Comparison of ENCODE assay signal across 26 cellular contexts in genomic region chr4:56099378-56099786, GRCh38.
DNase-seq lines count a peak whose midpoint lies in the region; ATAC-seq, FAIRE-seq and TF ChIP-seq lines count a peak whose summit lies in the region.
"Had no signal": no experiment of that assay in that cellular context is flagged by ENCODE, and none has a peak within 500 bp of the region (broad histone marks: within the 10 kb centered on the region; RNA-seq: fewer than 3 reads in every experiment).

No MANE protein-coding gene starts in this region.

- H3K9me3 ChIP-seq in CD4-positive, alpha-beta T cell (ENCODE audit: control insufficient read depth, low read length) = no peaks in the 10 kb centered on the region
- H3K9me3 ChIP-seq: esophagus muscularis mucosa, heart right ventricle, prostate gland had no signal

- no peak overlapping the region for H3K27ac ChIP-seq in CD4-positive, alpha-beta T cell (ENCODE audit: low read depth, low read length)
- H3K27ac ChIP-seq: dorsolateral prefrontal cortex, esophagus muscularis mucosa, heart right ventricle, prostate gland had no signal

- H3K36me3 Mint-ChIP-seq in CD4-positive, alpha-beta T cell (ENCODE audit: low read depth) = no peaks in the 10 kb centered on the region
- H3K36me3 Mint-ChIP-seq: activated naive CD8-positive, alpha-beta T cell treated with anti-CD3 and anti-CD28 coated beads for 36 hours had no signal

- CTCF ChIA-PET in CD4-positive, alpha-beta T cell (lab: Charles Lee) = no interaction called here

- H3K27ac Mint-ChIP-seq in CD4-positive, alpha-beta T cell = no peak overlapping the region
- H3K27ac Mint-ChIP-seq: activated B cell treated with CpG ODN at 0.5 μM for 24 hours; activated CD8-positive, alpha-beta T cell treated with anti-CD3 and anti-CD28 coated beads for 36 hours; activated naive CD8-positive, alpha-beta T cell treated with anti-CD3 and anti-CD28 coated beads for 36 hours had no signal

- H3K4me3 Mint-ChIP-seq in CD4-positive, alpha-beta T cell = no peak overlapping the region
- H3K4me3 Mint-ChIP-seq: activated B cell treated with CpG ODN at 0.5 μM for 24 hours; activated CD8-positive, alpha-beta T cell treated with anti-CD3 and anti-CD28 coated beads for 36 hours; activated naive CD8-positive, alpha-beta T cell treated with anti-CD3 and anti-CD28 coated beads for 36 hours; activated T-cell treated with anti-CD3 and anti-CD28 coated beads, Interleukin-2, amount 50 U/mL, for 4 hours; nephron had no signal

- no peak for ATAC-seq in CD4-positive, alpha-beta T cell (ENCODE audit: poor library complexity)
- no peak for ATAC-seq in GM18520 (IDR thresholded peaks at IDR 0.05; ENCODE audit: unreplicated experiment)
- ATAC-seq: activated CD8-positive, alpha-beta T cell treated with anti-CD3 and anti-CD28 coated beads for 36 hours; activated T-cell treated with anti-CD3 and anti-CD28 coated beads, Interleukin-2, amount 50 U/mL, for 4 hours; heart right ventricle had no signal

- TF ChIP-seq CTCF in CD4-positive, alpha-beta T cell (IDR thresholded peaks at IDR 0.05) = no peak

- in situ Hi-C loops in KBM-7 (cut with MboI; ENCODE audit: low pct_unique_long_range_greater_than_20kb, low sequenced_read_pairs) = no loop called here

- no peaks in the 10 kb centered on the region for H3K4me1 Mint-ChIP-seq in CD4-positive, alpha-beta T cell (ENCODE audit: low read depth)
- H3K4me1 Mint-ChIP-seq: activated B cell treated with CpG ODN at 0.5 μM for 24 hours; activated naive CD8-positive, alpha-beta T cell treated with anti-CD3 and anti-CD28 coated beads for 36 hours had no signal

- peak; percentile 45 for DNase-seq in KBM-7
- DNase-seq in amygdala (lab: John Stamatoyannopoulos, UW) = peak in 45 of 56 donors; percentile 0 to 80 (median 26)
- DNase-seq in frontal cortex (ENCODE audit: low spot score in 2 of 2) = peak; percentile 12 to 20
- DNase-seq in putamen (ENCODE audit: low spot score) = peak; percentile 70
- DNase-seq in effector CD8-positive, alpha-beta T cell (lab: John Stamatoyannopoulos, UW) = no peak
- DNase-seq in NCI-H1694 treated with DMSO at 0.1 percent for 48 hours (lab: John Stamatoyannopoulos, UW) = no peak
- DNase-seq in CD4-positive, alpha-beta T cell = no peak
- DNase-seq: activated B cell treated with CpG ODN at 0.5 μM for 24 hours; activated CD8-positive, alpha-beta T cell treated with anti-CD3 and anti-CD28 coated beads for 36 hours; activated naive CD8-positive, alpha-beta T cell treated with anti-CD3 and anti-CD28 coated beads for 36 hours; activated T-cell treated with anti-CD3 and anti-CD28 coated beads, Interleukin-2, amount 50 U/mL, for 4 hours; AML-193; GDM1; heart right ventricle; kidney; mesendoderm; NCI-H187; NCI-H524; SHP77 treated with DMSO at 0.1 percent for 48 hours; stimulated activated CD4-positive, alpha-beta T cell treated with anti-CD3 and anti-CD28 coated beads, Interleukin-12 subunit alpha, Interleukin-12 subunit beta, amount 100 ng/mL, for 4 hours had no signal

- H3K27me3 Mint-ChIP-seq in CD4-positive, alpha-beta T cell = no peaks in the 10 kb centered on the region
- H3K27me3 Mint-ChIP-seq: activated B cell treated with CpG ODN at 0.5 μM for 24 hours; activated CD8-positive, alpha-beta T cell treated with anti-CD3 and anti-CD28 coated beads for 36 hours; activated naive CD8-positive, alpha-beta T cell treated with anti-CD3 and anti-CD28 coated beads for 36 hours had no signal

- POLR2A ChIA-PET in CD4-positive, alpha-beta T cell (lab: Charles Lee) = no interaction called here

- H3K9me3 Mint-ChIP-seq in CD4-positive, alpha-beta T cell = no peaks in the 10 kb centered on the region
- H3K9me3 Mint-ChIP-seq: activated B cell treated with CpG ODN at 0.5 μM for 24 hours; activated CD8-positive, alpha-beta T cell treated with anti-CD3 and anti-CD28 coated beads for 36 hours; activated naive CD8-positive, alpha-beta T cell treated with anti-CD3 and anti-CD28 coated beads for 36 hours; activated T-cell treated with anti-CD3 and anti-CD28 coated beads, Interleukin-2, amount 50 U/mL, for 4 hours; nephron had no signal

- no peak for FAIRE-seq in frontal cortex (lab: Jason Lieb, UNC)
- FAIRE-seq: GM12891, kidney had no signal

- H3K27me3 ChIP-seq in CD4-positive, alpha-beta T cell (ENCODE audit: control insufficient read depth, insufficient read depth, low read length) = no peaks in the 10 kb centered on the region
- H3K27me3 ChIP-seq: esophagus muscularis mucosa, heart right ventricle had no signal

- intact Hi-C loops in CD4-positive, alpha-beta T cell (cut with DNase I, micrococcal nuclease) = no loop called here

Comparison
In these comparisons a context has a peak if more than half of its experiments do, and no peak if none do; other contexts are left out.
1. DNase-seq: peak in KBM-7 (single experiment), amygdala (45 of 56), frontal cortex (2 of 2) and putamen (single experiment); none in effector CD8-positive, alpha-beta T cell (single experiment), NCI-H1694 treated with DMSO at 0.1 percent for 48 hours (single experiment) and CD4-positive, alpha-beta T cell (0 of 10).